Comparison of ENCODE assay signal across 1 cellular context in the genomic region with DNA sequence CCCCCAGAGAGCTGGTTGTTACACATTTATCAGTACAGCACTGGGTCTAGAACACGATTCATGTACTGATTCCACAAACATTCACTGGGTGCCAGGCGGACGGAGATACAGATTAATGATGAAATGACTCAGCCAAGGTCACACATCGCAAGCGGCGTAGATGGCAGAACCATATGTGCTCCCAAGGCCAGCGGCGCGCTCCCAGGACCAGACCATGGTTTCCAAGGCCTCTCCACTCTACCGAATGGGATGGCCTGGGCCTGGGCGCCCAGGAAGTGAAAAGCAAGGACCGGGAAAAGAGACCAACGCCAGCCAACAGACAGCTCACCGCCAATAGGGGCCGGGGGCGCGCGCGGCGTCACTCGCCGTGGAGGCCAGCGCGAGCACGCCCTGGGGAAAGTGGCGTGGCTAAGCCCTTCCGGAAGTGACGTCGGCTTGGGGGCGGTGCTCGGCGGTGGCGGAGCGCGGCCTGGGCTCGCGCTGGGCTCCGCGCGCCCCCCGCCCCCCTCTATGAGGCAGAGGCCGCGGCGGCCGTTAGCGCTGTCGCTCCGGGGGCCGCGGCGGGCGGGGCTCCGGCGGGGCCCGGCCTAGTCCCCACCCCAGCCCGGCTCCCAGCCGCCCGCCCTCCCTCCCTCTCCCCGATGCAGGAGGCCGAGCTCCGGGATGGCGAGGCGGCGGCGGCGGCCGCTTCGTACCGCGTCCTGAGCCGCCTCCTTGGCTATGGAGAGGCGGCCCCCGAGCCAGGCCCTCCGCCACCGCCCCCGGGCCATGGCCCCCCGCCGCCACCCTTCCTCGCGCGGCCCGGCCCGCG.
TF ChIP-seq lines count a peak whose summit lies in the region.

A gene with protein sequence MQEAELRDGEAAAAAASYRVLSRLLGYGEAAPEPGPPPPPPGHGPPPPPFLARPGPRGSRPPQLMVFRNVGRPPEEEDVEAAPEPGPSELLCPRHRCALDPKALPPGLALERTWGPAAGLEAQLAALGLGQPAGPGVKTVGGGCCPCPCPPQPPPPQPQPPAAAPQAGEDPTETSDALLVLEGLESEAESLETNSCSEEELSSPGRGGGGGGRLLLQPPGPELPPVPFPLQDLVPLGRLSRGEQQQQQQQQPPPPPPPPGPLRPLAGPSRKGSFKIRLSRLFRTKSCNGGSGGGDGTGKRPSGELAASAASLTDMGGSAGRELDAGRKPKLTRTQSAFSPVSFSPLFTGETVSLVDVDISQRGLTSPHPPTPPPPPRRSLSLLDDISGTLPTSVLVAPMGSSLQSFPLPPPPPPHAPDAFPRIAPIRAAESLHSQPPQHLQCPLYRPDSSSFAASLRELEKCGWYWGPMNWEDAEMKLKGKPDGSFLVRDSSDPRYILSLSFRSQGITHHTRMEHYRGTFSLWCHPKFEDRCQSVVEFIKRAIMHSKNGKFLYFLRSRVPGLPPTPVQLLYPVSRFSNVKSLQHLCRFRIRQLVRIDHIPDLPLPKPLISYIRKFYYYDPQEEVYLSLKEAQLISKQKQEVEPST (plus strand): TSS at position 433 of the 811 bp plus-strand sequence. CDS start 209 bp downstream, at position 642.

TF ChIP-seq in HepG2, 621 proteins besides CTCF, POLR2A, EP300 and RAD21 (continued from another document and continues in another):
- TF ChIP-seq, protein P1, sequence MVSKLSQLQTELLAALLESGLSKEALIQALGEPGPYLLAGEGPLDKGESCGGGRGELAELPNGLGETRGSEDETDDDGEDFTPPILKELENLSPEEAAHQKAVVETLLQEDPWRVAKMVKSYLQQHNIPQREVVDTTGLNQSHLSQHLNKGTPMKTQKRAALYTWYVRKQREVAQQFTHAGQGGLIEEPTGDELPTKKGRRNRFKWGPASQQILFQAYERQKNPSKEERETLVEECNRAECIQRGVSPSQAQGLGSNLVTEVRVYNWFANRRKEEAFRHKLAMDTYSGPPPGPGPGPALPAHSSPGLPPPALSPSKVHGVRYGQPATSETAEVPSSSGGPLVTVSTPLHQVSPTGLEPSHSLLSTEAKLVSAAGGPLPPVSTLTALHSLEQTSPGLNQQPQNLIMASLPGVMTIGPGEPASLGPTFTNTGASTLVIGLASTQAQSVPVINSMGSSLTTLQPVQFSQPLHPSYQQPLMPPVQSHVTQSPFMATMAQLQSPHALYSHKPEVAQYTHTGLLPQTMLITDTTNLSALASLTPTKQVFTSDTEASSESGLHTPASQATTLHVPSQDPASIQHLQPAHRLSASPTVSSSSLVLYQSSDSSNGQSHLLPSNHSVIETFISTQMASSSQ (IDR thresholded peaks at IDR 0.05; ENCODE audit: low read depth) = no peak
- TF ChIP-seq, protein P1 (CRISPR knock-in tag; IDR thresholded peaks at IDR 0.05; ENCODE audit: borderline replicate concordance) = peak; percentile 62; the same call in 1 of the 2 replicates
- TF ChIP-seq ZNF619 (CRISPR knock-in tag; IDR thresholded peaks at IDR 0.05) (no peak), SAP130 (CRISPR knock-in tag; IDR thresholded peaks at IDR 0.05; ENCODE audit: low read depth) (peak; percentile 96), ZKSCAN1 (IDR thresholded peaks at IDR 0.05; ENCODE audit: low read length) (no peak), AGO2 (optimal IDR thresholded peaks at IDR 0.05; ENCODE audit: low read depth, low read length) (no peak), BCL6 (CRISPR knock-in tag; IDR thresholded peaks at IDR 0.05) (peak; percentile 62), RFXAP (CRISPR knock-in tag; IDR thresholded peaks at IDR 0.05; ENCODE audit: borderline replicate concordance) (peak; percentile 97), ZMYM2 (CRISPR knock-in tag; IDR thresholded peaks at IDR 0.05) (no peak), ZNF468 (CRISPR knock-in tag; IDR thresholded peaks at IDR 0.05) (no peak), ZNF3 (CRISPR knock-in tag; IDR thresholded peaks at IDR 0.05) (peak; percentile 88), ATF7 (IDR thresholded peaks at IDR 0.05) (no peak), ATF7 (CRISPR knock-in tag; IDR thresholded peaks at IDR 0.05) (peak; percentile 82; the same call in 1 of the 2 replicates), FOXO1 (CRISPR knock-in tag; IDR thresholded peaks at IDR 0.05) (0 out of 2 replicates have a peak, but pooled peaks have one; percentile 37), MED13 (CRISPR knock-in tag; IDR thresholded peaks at IDR 0.05) (0 out of 2 replicates have a peak, but pooled peaks have one; percentile 52), ZNF562 (CRISPR knock-in tag; IDR thresholded peaks at IDR 0.05; ENCODE audit: borderline replicate concordance) (no peak), ZNF713 (CRISPR knock-in tag; IDR thresholded peaks at IDR 0.05) (no peak), ZFYVE20 (CRISPR knock-in tag; IDR thresholded peaks at IDR 0.05; ENCODE audit: borderline replicate concordance, low read depth) (no peak), ZC3H13 (CRISPR knock-in tag; IDR thresholded peaks at IDR 0.05) (peak; percentile 75; the same call in 1 of the 2 replicates), ZNF230 (CRISPR knock-in tag; IDR thresholded peaks at IDR 0.05) (peak; percentile 83; the same call in 1 of the 2 replicates)
- TF ChIP-seq, protein P2, sequence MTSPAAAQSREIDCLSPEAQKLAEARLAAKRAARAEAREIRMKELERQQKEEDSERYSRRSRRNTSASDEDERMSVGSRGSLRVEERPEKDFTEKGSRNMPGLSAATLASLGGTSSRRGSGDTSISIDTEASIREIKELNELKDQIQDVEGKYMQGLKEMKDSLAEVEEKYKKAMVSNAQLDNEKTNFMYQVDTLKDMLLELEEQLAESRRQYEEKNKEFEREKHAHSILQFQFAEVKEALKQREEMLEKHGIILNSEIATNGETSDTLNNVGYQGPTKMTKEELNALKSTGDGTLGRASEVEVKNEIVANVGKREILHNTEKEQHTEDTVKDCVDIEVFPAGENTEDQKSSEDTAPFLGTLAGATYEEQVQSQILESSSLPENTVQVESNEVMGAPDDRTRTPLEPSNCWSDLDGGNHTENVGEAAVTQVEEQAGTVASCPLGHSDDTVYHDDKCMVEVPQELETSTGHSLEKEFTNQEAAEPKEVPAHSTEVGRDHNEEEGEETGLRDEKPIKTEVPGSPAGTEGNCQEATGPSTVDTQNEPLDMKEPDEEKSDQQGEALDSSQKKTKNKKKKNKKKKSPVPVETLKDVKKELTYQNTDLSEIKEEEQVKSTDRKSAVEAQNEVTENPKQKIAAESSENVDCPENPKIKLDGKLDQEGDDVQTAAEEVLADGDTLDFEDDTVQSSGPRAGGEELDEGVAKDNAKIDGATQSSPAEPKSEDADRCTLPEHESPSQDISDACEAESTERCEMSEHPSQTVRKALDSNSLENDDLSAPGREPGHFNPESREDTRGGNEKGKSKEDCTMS (CRISPR knock-in tag; conservative IDR thresholded peaks at IDR 0.05) = no peak
- TF ChIP-seq, protein P3, sequence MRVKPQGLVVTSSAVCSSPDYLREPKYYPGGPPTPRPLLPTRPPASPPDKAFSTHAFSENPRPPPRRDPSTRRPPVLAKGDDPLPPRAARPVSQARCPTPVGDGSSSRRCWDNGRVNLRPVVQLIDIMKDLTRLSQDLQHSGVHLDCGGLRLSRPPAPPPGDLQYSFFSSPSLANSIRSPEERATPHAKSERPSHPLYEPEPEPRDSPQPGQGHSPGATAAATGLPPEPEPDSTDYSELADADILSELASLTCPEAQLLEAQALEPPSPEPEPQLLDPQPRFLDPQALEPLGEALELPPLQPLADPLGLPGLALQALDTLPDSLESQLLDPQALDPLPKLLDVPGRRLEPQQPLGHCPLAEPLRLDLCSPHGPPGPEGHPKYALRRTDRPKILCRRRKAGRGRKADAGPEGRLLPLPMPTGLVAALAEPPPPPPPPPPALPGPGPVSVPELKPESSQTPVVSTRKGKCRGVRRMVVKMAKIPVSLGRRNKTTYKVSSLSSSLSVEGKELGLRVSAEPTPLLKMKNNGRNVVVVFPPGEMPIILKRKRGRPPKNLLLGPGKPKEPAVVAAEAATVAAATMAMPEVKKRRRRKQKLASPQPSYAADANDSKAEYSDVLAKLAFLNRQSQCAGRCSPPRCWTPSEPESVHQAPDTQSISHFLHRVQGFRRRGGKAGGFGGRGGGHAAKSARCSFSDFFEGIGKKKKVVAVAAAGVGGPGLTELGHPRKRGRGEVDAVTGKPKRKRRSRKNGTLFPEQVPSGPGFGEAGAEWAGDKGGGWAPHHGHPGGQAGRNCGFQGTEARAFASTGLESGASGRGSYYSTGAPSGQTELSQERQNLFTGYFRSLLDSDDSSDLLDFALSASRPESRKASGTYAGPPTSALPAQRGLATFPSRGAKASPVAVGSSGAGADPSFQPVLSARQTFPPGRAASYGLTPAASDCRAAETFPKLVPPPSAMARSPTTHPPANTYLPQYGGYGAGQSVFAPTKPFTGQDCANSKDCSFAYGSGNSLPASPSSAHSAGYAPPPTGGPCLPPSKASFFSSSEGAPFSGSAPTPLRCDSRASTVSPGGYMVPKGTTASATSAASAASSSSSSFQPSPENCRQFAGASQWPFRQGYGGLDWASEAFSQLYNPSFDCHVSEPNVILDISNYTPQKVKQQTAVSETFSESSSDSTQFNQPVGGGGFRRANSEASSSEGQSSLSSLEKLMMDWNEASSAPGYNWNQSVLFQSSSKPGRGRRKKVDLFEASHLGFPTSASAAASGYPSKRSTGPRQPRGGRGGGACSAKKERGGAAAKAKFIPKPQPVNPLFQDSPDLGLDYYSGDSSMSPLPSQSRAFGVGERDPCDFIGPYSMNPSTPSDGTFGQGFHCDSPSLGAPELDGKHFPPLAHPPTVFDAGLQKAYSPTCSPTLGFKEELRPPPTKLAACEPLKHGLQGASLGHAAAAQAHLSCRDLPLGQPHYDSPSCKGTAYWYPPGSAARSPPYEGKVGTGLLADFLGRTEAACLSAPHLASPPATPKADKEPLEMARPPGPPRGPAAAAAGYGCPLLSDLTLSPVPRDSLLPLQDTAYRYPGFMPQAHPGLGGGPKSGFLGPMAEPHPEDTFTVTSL (CRISPR knock-in tag; IDR thresholded peaks at IDR 0.05; ENCODE audit: borderline replicate concordance) = no peak
- TF ChIP-seq, protein P4, sequence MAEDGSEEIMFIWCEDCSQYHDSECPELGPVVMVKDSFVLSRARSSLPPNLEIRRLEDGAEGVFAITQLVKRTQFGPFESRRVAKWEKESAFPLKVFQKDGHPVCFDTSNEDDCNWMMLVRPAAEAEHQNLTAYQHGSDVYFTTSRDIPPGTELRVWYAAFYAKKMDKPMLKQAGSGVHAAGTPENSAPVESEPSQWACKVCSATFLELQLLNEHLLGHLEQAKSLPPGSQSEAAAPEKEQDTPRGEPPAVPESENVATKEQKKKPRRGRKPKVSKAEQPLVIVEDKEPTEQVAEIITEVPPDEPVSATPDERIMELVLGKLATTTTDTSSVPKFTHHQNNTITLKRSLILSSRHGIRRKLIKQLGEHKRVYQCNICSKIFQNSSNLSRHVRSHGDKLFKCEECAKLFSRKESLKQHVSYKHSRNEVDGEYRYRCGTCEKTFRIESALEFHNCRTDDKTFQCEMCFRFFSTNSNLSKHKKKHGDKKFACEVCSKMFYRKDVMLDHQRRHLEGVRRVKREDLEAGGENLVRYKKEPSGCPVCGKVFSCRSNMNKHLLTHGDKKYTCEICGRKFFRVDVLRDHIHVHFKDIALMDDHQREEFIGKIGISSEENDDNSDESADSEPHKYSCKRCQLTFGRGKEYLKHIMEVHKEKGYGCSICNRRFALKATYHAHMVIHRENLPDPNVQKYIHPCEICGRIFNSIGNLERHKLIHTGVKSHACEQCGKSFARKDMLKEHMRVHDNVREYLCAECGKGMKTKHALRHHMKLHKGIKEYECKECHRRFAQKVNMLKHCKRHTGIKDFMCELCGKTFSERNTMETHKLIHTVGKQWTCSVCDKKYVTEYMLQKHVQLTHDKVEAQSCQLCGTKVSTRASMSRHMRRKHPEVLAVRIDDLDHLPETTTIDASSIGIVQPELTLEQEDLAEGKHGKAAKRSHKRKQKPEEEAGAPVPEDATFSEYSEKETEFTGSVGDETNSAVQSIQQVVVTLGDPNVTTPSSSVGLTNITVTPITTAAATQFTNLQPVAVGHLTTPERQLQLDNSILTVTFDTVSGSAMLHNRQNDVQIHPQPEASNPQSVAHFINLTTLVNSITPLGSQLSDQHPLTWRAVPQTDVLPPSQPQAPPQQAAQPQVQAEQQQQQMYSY (CRISPR knock-in tag; IDR thresholded peaks at IDR 0.05) = peak; percentile 69
- TF ChIP-seq, protein P5, sequence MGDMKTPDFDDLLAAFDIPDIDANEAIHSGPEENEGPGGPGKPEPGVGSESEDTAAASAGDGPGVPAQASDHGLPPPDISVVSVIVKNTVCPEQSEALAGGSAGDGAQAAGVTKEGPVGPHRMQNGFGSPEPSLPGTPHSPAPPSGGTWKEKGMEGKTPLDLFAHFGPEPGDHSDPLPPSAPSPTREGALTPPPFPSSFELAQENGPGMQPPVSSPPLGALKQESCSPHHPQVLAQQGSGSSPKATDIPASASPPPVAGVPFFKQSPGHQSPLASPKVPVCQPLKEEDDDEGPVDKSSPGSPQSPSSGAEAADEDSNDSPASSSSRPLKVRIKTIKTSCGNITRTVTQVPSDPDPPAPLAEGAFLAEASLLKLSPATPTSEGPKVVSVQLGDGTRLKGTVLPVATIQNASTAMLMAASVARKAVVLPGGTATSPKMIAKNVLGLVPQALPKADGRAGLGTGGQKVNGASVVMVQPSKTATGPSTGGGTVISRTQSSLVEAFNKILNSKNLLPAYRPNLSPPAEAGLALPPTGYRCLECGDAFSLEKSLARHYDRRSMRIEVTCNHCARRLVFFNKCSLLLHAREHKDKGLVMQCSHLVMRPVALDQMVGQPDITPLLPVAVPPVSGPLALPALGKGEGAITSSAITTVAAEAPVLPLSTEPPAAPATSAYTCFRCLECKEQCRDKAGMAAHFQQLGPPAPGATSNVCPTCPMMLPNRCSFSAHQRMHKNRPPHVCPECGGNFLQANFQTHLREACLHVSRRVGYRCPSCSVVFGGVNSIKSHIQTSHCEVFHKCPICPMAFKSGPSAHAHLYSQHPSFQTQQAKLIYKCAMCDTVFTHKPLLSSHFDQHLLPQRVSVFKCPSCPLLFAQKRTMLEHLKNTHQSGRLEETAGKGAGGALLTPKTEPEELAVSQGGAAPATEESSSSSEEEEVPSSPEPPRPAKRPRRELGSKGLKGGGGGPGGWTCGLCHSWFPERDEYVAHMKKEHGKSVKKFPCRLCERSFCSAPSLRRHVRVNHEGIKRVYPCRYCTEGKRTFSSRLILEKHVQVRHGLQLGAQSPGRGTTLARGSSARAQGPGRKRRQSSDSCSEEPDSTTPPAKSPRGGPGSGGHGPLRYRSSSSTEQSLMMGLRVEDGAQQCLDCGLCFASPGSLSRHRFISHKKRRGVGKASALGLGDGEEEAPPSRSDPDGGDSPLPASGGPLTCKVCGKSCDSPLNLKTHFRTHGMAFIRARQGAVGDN (CRISPR knock-in tag; IDR thresholded peaks at IDR 0.05) = peak; percentile 94
- TF ChIP-seq, protein P6, sequence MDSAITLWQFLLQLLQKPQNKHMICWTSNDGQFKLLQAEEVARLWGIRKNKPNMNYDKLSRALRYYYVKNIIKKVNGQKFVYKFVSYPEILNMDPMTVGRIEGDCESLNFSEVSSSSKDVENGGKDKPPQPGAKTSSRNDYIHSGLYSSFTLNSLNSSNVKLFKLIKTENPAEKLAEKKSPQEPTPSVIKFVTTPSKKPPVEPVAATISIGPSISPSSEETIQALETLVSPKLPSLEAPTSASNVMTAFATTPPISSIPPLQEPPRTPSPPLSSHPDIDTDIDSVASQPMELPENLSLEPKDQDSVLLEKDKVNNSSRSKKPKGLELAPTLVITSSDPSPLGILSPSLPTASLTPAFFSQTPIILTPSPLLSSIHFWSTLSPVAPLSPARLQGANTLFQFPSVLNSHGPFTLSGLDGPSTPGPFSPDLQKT (CRISPR knock-in tag; IDR thresholded peaks at IDR 0.05; ENCODE audit: borderline replicate concordance) = 0 out of 2 replicates have a peak, but pooled peaks have one; percentile 68
